In the genomic region with DNA sequence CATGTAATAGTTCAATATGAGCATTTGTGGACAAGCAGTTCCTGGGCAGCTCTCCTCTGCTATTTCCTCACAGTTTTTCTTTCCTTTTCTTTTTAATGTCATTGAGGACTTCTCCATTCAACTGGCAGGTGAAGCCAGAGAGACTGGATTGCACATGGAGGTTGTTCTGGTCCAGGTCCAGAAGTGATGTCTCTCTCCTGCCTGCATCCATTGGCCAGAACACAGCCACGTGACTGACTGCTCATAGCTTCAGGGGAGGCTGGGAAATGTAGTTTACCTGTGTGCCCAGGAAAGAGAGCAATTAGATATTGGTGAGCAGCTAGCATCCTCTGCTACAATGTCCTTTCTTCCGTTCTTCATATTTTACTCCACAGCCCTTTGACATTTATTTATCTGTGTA, we compare ENCODE assay signal across 14 cellular contexts. TPM values are rescaled to one million over a fixed set of nuclear protein-coding genes. Genes with fewer than 3 reads are reported as not detected.
DNase-seq lines count a peak whose midpoint lies in the region; ATAC-seq and TF ChIP-seq lines count a peak whose summit lies in the region.
"Had no signal": no experiment of that assay in that cellular context is flagged by ENCODE, and none has a peak within 500 bp of the region (broad histone marks: within the 10 kb centered on the region; RNA-seq: fewer than 3 reads in every experiment).

No MANE protein-coding gene starts in this region.

- no peak overlapping the region for H3K4me3 Mint-ChIP-seq in Caco-2 (ENCODE audit: unreplicated experiment)
- H3K4me3 Mint-ChIP-seq: activated CD4-positive, alpha-beta T cell treated with anti-CD3 and anti-CD28 coated beads, Interleukin-2, amount 10 ng/mL, durations not matched to agents 24 days and 14 days; B cell had no signal

- ATAC-seq in GM21390 (IDR thresholded peaks at IDR 0.05; ENCODE audit: unreplicated experiment) (peak; percentile 70), HG03159 (IDR thresholded peaks at IDR 0.05; ENCODE audit: unreplicated experiment) (no peak), HG03095 (IDR thresholded peaks at IDR 0.05; ENCODE audit: unreplicated experiment) (no peak)

- CTCF ChIA-PET in Caco-2 (lab: Charles Lee), result no interaction called here

- H3K4me3 ChIP-seq in Caco-2 (ENCODE audit: low read depth, low read length), result no peak overlapping the region
- H3K4me3 ChIP-seq in colonic mucosa, result no peak overlapping the region
- H3K4me3 ChIP-seq: SJCRH30 had no signal

- H3K27me3 ChIP-seq in Caco-2 (replicated peaks; ENCODE audit: control insufficient read depth, insufficient read depth, low read length) (no peaks in the 10 kb centered on the region), colonic mucosa (no peaks in the 10 kb centered on the region)
- H3K27me3 ChIP-seq: SJCRH30 had no signal

- H3K4me1 ChIP-seq in Caco-2, result no peaks in the 10 kb centered on the region
- H3K4me1 ChIP-seq in colonic mucosa, result no peaks in the 10 kb centered on the region
- H3K4me1 ChIP-seq: SJCRH30 had no signal

- no peak overlapping the region for H3K27ac ChIP-seq in colonic mucosa
- H3K27ac ChIP-seq: SJCRH30 had no signal

- no peaks in the 10 kb centered on the region for H3K9me3 ChIP-seq in Caco-2
- H3K9me3 ChIP-seq in colonic mucosa, result no peaks in the 10 kb centered on the region

- TF ChIP-seq CTCF in Caco-2 (IDR thresholded peaks at IDR 0.05; ENCODE audit: insufficient read depth in 1 of 2, low read depth in 1 of 2, low read length in 1 of 2, severe bottlenecking in 1 of 2, unreplicated experiment in 1 of 2) (no peak), colonic mucosa (IDR thresholded peaks at IDR 0.05) (no peak)

- no peak overlapping the region for H3K9ac ChIP-seq in colonic mucosa (ENCODE audit: low read depth in 2 of 2, low read length in 2 of 2)

- peak; percentile 33 to 48 for DNase-seq in Caco-2
- DNase-seq in NCI-H69 (lab: John Stamatoyannopoulos, UW), result peak; percentile 19
- DNase-seq in dermis blood vessel endothelial cell, result peak; percentile 65
- no peak for DNase-seq in colonic mucosa
- no peak for DNase-seq in KG1 (lab: John Stamatoyannopoulos, UW)
- DNase-seq: activated CD4-positive, alpha-beta T cell treated with anti-CD3 and anti-CD28 coated beads, Interleukin-2, amount 10 ng/mL, durations not matched to agents 24 days and 14 days; activated gamma-delta T cell; glutamatergic neuron; SJCRH30; stimulated activated CD4-positive, alpha-beta T cell treated with anti-CD3 and anti-CD28 coated beads, Interleukin-4, amount 100 ng/mL, for 24 hours had no signal

- H3K27ac Mint-ChIP-seq in Caco-2 (ENCODE audit: unreplicated experiment), result no peak overlapping the region
- H3K27ac Mint-ChIP-seq: activated CD4-positive, alpha-beta T cell treated with anti-CD3 and anti-CD28 coated beads, Interleukin-2, amount 10 ng/mL, durations not matched to agents 24 days and 14 days; B cell had no signal

- H3K9me3 Mint-ChIP-seq in Caco-2 (ENCODE audit: unreplicated experiment), result no peaks in the 10 kb centered on the region

- H3K4me1 Mint-ChIP-seq in Caco-2 (ENCODE audit: low read depth, unreplicated experiment), result no peaks in the 10 kb centered on the region
- H3K4me1 Mint-ChIP-seq: activated CD4-positive, alpha-beta T cell treated with anti-CD3 and anti-CD28 coated beads, Interleukin-2, amount 10 ng/mL, durations not matched to agents 24 days and 14 days; B cell had no signal

- no peaks in the 10 kb centered on the region for H3K27me3 Mint-ChIP-seq in Caco-2 (ENCODE audit: insufficient read depth, unreplicated experiment)

- intact Hi-C loops in Caco-2 (cut with micrococcal nuclease; ENCODE audit: unreplicated experiment), result no loop called here
- intact Hi-C loops in colonic mucosa (cut with DNase I), result no loop called here

- H3K36me3 Mint-ChIP-seq in Caco-2 (ENCODE audit: insufficient read depth, unreplicated experiment), result peaks cover 4% of the 10 kb centered on the region

- POLR2A ChIA-PET in Caco-2 (lab: Charles Lee), result no interaction called here

- H3K36me3 ChIP-seq in Caco-2 (ENCODE audit: control insufficient read depth, insufficient read depth, low read length), result no peaks in the 10 kb centered on the region
- no peaks in the 10 kb centered on the region for H3K36me3 ChIP-seq in colonic mucosa
- H3K36me3 ChIP-seq: SJCRH30 had no signal

- no TSS peak for BruUV-seq in Caco-2 (replicated peaks; lab: Mats Ljungman, UMichigan)

RNA-seq across cellular contexts. Expression of a gene that starts 20.2 kb away (rescaled TPM):
- 46.8 and 55.1 TPM in 2 replicates for total RNA-seq in Caco-2 (2022)
- 0.85 and 3.4 TPM in 2 replicates for total RNA-seq in dermis blood vessel endothelial cell
- under 1 TPM; 0.52 to 0.93 TPM for total RNA-seq in colonic mucosa

Comparison
In these comparisons a context has a peak if more than half of its experiments do, and no peak if none do; other contexts are left out.
1. DNase-seq: peak in Caco-2 (2 of 2), NCI-H69 (single experiment) and dermis blood vessel endothelial cell (single experiment); none in colonic mucosa (single experiment) and KG1 (single experiment).
2. RNA of a gene that starts 20.2 kb away (total RNA-seq): 46.8 to 55.1 TPM in Caco-2; 0.52 to 0.93 TPM in colonic mucosa and 0.85 to 3.4 TPM in dermis blood vessel endothelial cell; every median in the first group is over 10 times any median in the second.